In the genomic region with DNA sequence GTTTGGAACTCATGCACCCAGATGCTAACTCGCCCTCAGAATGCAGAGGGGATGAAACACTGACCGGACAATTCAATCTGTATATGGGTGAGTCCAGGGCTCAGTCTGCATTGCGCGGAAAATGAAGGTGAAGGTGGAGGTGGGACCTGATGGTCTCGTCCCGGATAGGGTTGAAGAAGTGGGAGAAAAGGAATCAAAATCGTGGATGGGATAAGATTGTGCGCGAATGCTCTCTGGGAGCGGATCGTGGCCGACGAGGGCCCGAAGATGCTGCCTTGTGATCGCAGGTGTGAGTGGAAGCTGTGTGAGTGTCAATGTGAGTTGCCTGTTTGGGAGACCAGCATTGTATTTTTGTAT, we compare ENCODE assay signal across 8 cellular contexts. TPM values are rescaled to one million over a fixed set of nuclear protein-coding genes. Genes with fewer than 3 reads are reported as not detected.
DNase-seq lines count a peak whose midpoint lies in the region; ATAC-seq, FAIRE-seq and TF ChIP-seq lines count a peak whose summit lies in the region.

No MANE protein-coding gene starts in this region.

- H3K4me3 ChIP-seq in Loucy (ENCODE audit: low read length, poor library complexity, severe bottlenecking) (peak overlapping the region; percentile 99), endocrine pancreas (ENCODE audit: control insufficient read depth, insufficient read depth, low read length) (peak overlapping the region; percentile 44)

- peaks cover 7% of the 10 kb centered on the region; the same call in 1 of the 2 replicates for H3K9me3 ChIP-seq in Loucy (ENCODE audit: insufficient read depth, low read depth, low read length)
- H3K9me3 ChIP-seq in endocrine pancreas (ENCODE audit: control insufficient read depth, low read length): no peaks in the 10 kb centered on the region

- H3K4me3 Mint-ChIP-seq in progenitor cell of endocrine pancreas (ENCODE audit: low read depth): peak overlapping the region; percentile 91

- H4K20me1 ChIP-seq in Loucy (ENCODE audit: insufficient read depth, low read length, poor library complexity, severe bottlenecking): peaks cover 6% of the 10 kb centered on the region

- H3K36me3 Mint-ChIP-seq in progenitor cell of endocrine pancreas (ENCODE audit: insufficient read depth): peaks cover 36% of the 10 kb centered on the region

- no peaks in the 10 kb centered on the region for H3K9me2 ChIP-seq in Loucy (replicated peaks; ENCODE audit: low read depth, low read length)

- peaks cover 48% of the 10 kb centered on the region for H3K79me2 ChIP-seq in Loucy (ENCODE audit: insufficient read depth, low read length)

- H3K36me3 ChIP-seq in Loucy (ENCODE audit: insufficient read depth, low read length) (peaks cover 6% of the 10 kb centered on the region; the same call in 1 of the 2 replicates), endocrine pancreas (ENCODE audit: control insufficient read depth, insufficient read depth, low read length) (no peaks in the 10 kb centered on the region)

- ATAC-seq in GM19025 (IDR thresholded peaks at IDR 0.05; ENCODE audit: low read depth, unreplicated experiment): peak; percentile 19

- peak overlapping the region; percentile 98 for H2AFZ ChIP-seq in Loucy (ENCODE audit: low read length)

- peak overlapping the region; percentile 91 for H3K4me2 ChIP-seq in Loucy (ENCODE audit: low read depth, low read length, poor library complexity, severe bottlenecking)

- peaks cover 14% of the 10 kb centered on the region for H3K4me1 Mint-ChIP-seq in progenitor cell of endocrine pancreas (ENCODE audit: low read depth)

- no peak for DNase-seq in progenitor cell of endocrine pancreas (ENCODE audit: low spot score, unreplicated experiment)
- DNase-seq in NCI-H69 (lab: John Stamatoyannopoulos, UW): no peak
- DNase-seq in NCI-H2196 treated with DMSO at 0.1 percent for 48 hours (lab: John Stamatoyannopoulos, UW; ENCODE audit: unreplicated experiment): no peak
- no peak for DNase-seq in activated CD4-positive, alpha-beta T cell treated with anti-CD3 and anti-CD28 coated beads for 4 hours
- DNase-seq in RCC 7860 (ENCODE audit: low spot score): no peak

- H3K9me3 Mint-ChIP-seq in progenitor cell of endocrine pancreas (ENCODE audit: low read depth): peaks cover 19% of the 10 kb centered on the region

- no peaks in the 10 kb centered on the region for H3F3A ChIP-seq in Loucy (ENCODE audit: low read depth)

- no peaks in the 10 kb centered on the region for H3K27me3 Mint-ChIP-seq in progenitor cell of endocrine pancreas

- no peak for FAIRE-seq in RCC 7860 (lab: Jason Lieb, UNC)

- peaks cover 7% of the 10 kb centered on the region for H3K27me3 ChIP-seq in Loucy (ENCODE audit: insufficient read depth, low read length, poor library complexity, severe bottlenecking)
- H3K27me3 ChIP-seq in endocrine pancreas (ENCODE audit: control insufficient read depth, insufficient read depth, low read length): no peaks in the 10 kb centered on the region

- peak overlapping the region; percentile 100 for H3K9ac ChIP-seq in Loucy (ENCODE audit: low read depth, low read length, poor library complexity, severe bottlenecking)
- peak overlapping the region; percentile 4 for H3K9ac ChIP-seq in endocrine pancreas (ENCODE audit: control insufficient read depth, insufficient read depth, low read length)

- peaks cover 7% of the 10 kb centered on the region for H3K4me1 ChIP-seq in Loucy (ENCODE audit: insufficient read depth, low read length, poor library complexity, severe bottlenecking)
- no peaks in the 10 kb centered on the region for H3K4me1 ChIP-seq in endocrine pancreas (ENCODE audit: control insufficient read depth, insufficient read depth, low read length)

- no peak for TF ChIP-seq CTCF in Loucy (conservative IDR thresholded peaks at IDR 0.05; ENCODE audit: low read length)
- no peak for TF ChIP-seq CTCF in progenitor cell of endocrine pancreas (IDR thresholded peaks at IDR 0.05; ENCODE audit: unreplicated experiment)

- H3K27ac Mint-ChIP-seq in progenitor cell of endocrine pancreas: peak overlapping the region; percentile 99

RNA-seq across cellular contexts. Expression of a gene that starts 0.6 kb away (rescaled TPM):
- total RNA-seq in progenitor cell of endocrine pancreas: 16.7 and 17.6 TPM in 2 replicates
